Comparison of ENCODE assay signal across 8 cellular contexts in the genomic region with DNA sequence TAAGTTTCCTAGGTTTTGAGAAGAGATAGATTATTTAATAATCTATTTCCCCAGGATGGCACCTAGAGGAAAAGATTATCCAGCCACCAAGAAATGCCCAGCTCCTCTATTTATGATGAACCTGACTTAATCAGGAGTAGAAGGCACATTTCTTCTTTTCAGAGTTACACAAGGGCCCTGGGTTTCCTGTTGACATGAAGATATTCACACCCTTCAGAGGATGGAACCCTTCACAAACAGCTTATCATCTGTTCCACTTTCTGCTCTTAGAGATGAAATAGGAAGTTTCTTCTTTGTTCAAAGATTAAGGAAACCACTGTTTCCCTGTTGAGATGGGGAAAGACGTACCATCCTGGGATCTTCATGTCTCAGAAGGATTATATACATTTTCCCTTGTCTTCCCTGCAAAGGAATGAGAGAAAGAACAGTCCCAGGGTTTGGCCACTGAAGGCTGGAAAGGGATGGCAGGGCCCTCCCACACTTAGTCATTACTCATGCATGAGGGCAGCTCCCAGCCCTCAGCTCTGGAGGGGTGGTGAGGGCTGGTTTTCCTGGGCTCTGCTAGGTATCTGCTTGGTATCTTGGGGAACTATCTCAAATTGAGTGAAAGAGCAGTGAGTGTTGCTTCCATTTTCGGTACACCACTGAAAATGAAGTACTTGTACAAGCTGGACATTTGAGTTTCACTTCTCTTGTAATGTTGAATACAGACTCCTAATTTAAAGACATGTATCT.
DNase-seq lines count a peak whose midpoint lies in the region; ATAC-seq, FAIRE-seq and TF ChIP-seq lines count a peak whose summit lies in the region.

No MANE protein-coding gene starts in this region.

- H3K27ac ChIP-seq in small intestine (ENCODE audit: low read depth in 1 of 2, low read length in 1 of 2), result no peak overlapping the region
- H3K27ac ChIP-seq in WERI-Rb-1, result no peak overlapping the region

- H3K9me3 ChIP-seq in small intestine (ENCODE audit: control insufficient read depth, low read depth), result no peaks in the 10 kb centered on the region
- H3K9me3 ChIP-seq in WERI-Rb-1 (ENCODE audit: severe bottlenecking), result no peaks in the 10 kb centered on the region

- TF ChIP-seq CTCF in fibroblast of pulmonary artery (IDR thresholded peaks at IDR 0.05; ENCODE audit: low read length, missing control alignments) (no peak), WERI-Rb-1 (IDR thresholded peaks at IDR 0.05; ENCODE audit: low read depth, low read length) (no peak)

- H3K4me1 ChIP-seq in small intestine (ENCODE audit: control insufficient read depth in 2 of 2, insufficient read depth in 1 of 2, low read depth in 1 of 2, low read length in 1 of 2), result no peaks in the 10 kb centered on the region

- in situ Hi-C loops in KBM-7 (cut with MboI; ENCODE audit: low pct_unique_long_range_greater_than_20kb, low sequenced_read_pairs), result no loop called here

- H3K4me3 ChIP-seq in fibroblast of pulmonary artery (replicated peaks; ENCODE audit: low read depth, low read length) (no peak overlapping the region), small intestine (ENCODE audit: low read depth in 1 of 2, low read length in 2 of 2) (no peak overlapping the region), WERI-Rb-1 (ENCODE audit: low read depth, low read length) (no peak overlapping the region)

- DNase-seq in GDM1 (lab: John Stamatoyannopoulos, UW), result peak; percentile 5
- peak; percentile 37 for DNase-seq in KBM-7
- peak; percentile 37 for DNase-seq in fibroblast of pulmonary artery (ENCODE audit: low read depth)
- DNase-seq in small intestine, result no peak
- no peak for DNase-seq in NCI-H510A treated with DMSO at 0.1 percent for 48 hours (lab: John Stamatoyannopoulos, UW)
- no peak for DNase-seq in WERI-Rb-1
- DNase-seq in Right ventricle myocardium inferior (ENCODE audit: missing footprints), result no peak

- ATAC-seq in GM21526 (IDR thresholded peaks at IDR 0.05; ENCODE audit: low FRiP score, unreplicated experiment) (peak; percentile 91), Right ventricle myocardium inferior (no peak)

- no peaks in the 10 kb centered on the region for H3K27me3 ChIP-seq in small intestine (ENCODE audit: control insufficient read depth in 2 of 2, insufficient read depth in 2 of 2, low read length in 2 of 2)
- H3K27me3 ChIP-seq in WERI-Rb-1 (ENCODE audit: insufficient read depth, low read depth, severe bottlenecking), result no peaks in the 10 kb centered on the region

- intact Hi-C loops in Right ventricle myocardium inferior (cut with DNase I), result no loop called here

- FAIRE-seq in small intestine (lab: Jason Lieb, UNC), result no peak

- 64 to 81% (median 69%) methylated on average over 2 of the region's 2 CpGs for WGBS in small intestine, 3 donors

- H3K36me3 ChIP-seq in small intestine (ENCODE audit: control insufficient read depth in 2 of 2, insufficient read depth in 2 of 2, low read length in 2 of 2) (no peaks in the 10 kb centered on the region), WERI-Rb-1 (no peaks in the 10 kb centered on the region)

Comparison
In these comparisons a context has a peak if more than half of its experiments do, and no peak if none do; other contexts are left out.
1. DNase-seq: peak in GDM1 (single experiment), KBM-7 (single experiment) and fibroblast of pulmonary artery (single experiment); none in small intestine (single experiment), NCI-H510A treated with DMSO at 0.1 percent for 48 hours (single experiment), WERI-Rb-1 (single experiment) and Right ventricle myocardium inferior (single experiment).